9 cellular contexts compared by ENCODE assay signal in the genomic region with DNA sequence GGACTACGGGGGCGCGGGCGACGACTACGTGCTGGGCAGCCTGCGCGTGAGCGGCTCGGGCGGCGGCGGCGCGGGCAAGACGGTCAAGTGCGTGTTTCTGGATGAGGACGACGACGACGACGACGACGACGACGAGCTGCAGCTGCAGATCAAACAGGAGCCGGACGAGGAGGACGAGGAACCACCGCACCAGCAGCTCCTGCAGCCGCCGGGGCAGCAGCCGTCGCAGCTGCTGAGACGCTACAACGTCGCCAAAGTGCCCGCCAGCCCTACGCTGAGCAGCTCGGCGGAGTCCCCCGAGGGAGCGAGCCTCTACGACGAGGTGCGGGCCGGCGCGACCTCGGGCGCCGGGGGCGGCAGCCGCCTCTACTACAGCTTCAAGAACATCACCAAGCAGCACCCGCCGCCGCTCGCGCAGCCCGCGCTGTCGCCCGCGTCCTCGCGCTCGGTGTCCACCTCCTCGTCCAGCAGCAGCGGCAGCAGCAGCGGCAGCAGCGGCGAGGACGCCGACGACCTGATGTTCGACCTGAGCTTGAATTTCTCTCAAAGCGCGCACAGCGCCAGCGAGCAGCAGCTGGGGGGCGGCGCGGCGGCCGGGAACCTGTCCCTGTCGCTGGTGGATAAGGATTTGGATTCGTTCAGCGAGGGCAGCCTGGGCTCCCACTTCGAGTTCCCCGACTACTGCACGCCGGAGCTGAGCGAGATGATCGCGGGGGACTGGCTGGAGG. TPM values are rescaled to one million over a fixed set of nuclear protein-coding genes. Genes with fewer than 3 reads are reported as not detected.
A peak's percentile ranks its signal among the peaks of the same experiment; 100 is the strongest.
DNase-seq lines count a peak whose midpoint lies in the region; ATAC-seq and TF ChIP-seq lines count a peak whose summit lies in the region.
"Had no signal": no experiment of that assay in that cellular context is flagged by ENCODE, and none has a peak within 500 bp of the region (broad histone marks: within the 10 kb centered on the region; RNA-seq: fewer than 3 reads in every experiment).

No MANE protein-coding gene starts in this region.

- no peak for ATAC-seq in activated CD8-positive, alpha-beta memory T cell treated with anti-CD3 and anti-CD28 coated beads, Interleukin-2, amount 10 ng/mL, durations not matched to agents 7 days and 5 days

- intact Hi-C loops in spleen (cut with DNase I; ENCODE audit: low total_unique reads), result no loop called here
- intact Hi-C loops in posterior vena cava (cut with DNase I), result no loop called here

- H3K9me3 Mint-ChIP-seq in activated CD8-positive, alpha-beta memory T cell treated with anti-CD3 and anti-CD28 coated beads, Interleukin-2, amount 10 ng/mL, durations not matched to agents 7 days and 5 days (ENCODE audit: low read depth), result no peaks in the 10 kb centered on the region

- H3K4me3 Mint-ChIP-seq in activated CD8-positive, alpha-beta memory T cell treated with anti-CD3 and anti-CD28 coated beads, Interleukin-2, amount 10 ng/mL, durations not matched to agents 7 days and 5 days, result peak overlapping the region; percentile 1

- peak overlapping the region; percentile 90 for H3K4me2 ChIP-seq in hepatocyte

- peaks cover 68% of the 10 kb centered on the region for H3K27me3 Mint-ChIP-seq in activated CD8-positive, alpha-beta memory T cell treated with anti-CD3 and anti-CD28 coated beads, Interleukin-2, amount 10 ng/mL, durations not matched to agents 7 days and 5 days

- H3K36me3 Mint-ChIP-seq in activated CD8-positive, alpha-beta memory T cell treated with anti-CD3 and anti-CD28 coated beads, Interleukin-2, amount 10 ng/mL, durations not matched to agents 7 days and 5 days, result peaks cover 14% of the 10 kb centered on the region

- peak overlapping the region; percentile 45 for H3K27ac Mint-ChIP-seq in activated CD8-positive, alpha-beta memory T cell treated with anti-CD3 and anti-CD28 coated beads, Interleukin-2, amount 10 ng/mL, durations not matched to agents 7 days and 5 days

- H3K4me1 ChIP-seq in hepatocyte (ENCODE audit: insufficient read depth), result no peaks in the 10 kb centered on the region
- H3K4me1 ChIP-seq in spleen, result peaks cover 17 to 55% (median 41%) of the 10 kb centered on the region in 6 donors

- peak overlapping the region; percentile 47 for H2AFZ ChIP-seq in hepatocyte

- peak overlapping the region; percentile 91 for H3K27ac ChIP-seq in hepatocyte
- H3K27ac ChIP-seq in spleen, result no peak overlapping the region

- H3K9me3 ChIP-seq in hepatocyte (ENCODE audit: low read depth) (no peaks in the 10 kb centered on the region), spleen (peaks cover 0 to 20% (median 0%) of the 10 kb centered on the region in 8 donors)

- H3K4me3 ChIP-seq in hepatocyte, result peak overlapping the region; percentile 73
- peak overlapping the region in 6 of 8 donors; percentile 6 to 62 (median 31) for H3K4me3 ChIP-seq in spleen

- H3K79me2 ChIP-seq in hepatocyte, result peaks cover 60% of the 10 kb centered on the region

- H3K9me2 ChIP-seq in hepatocyte (replicated peaks; ENCODE audit: insufficient read depth), result no peaks in the 10 kb centered on the region

- H4K20me1 ChIP-seq in hepatocyte (ENCODE audit: insufficient read depth, poor library complexity, severe bottlenecking), result peaks cover 26% of the 10 kb centered on the region

- no peak for DNase-seq in activated CD8-positive, alpha-beta memory T cell treated with anti-CD3 and anti-CD28 coated beads, Interleukin-2, amount 10 ng/mL, durations not matched to agents 7 days and 5 days
- DNase-seq in activated CD8-positive, alpha-beta memory T cell treated with anti-CD3 and anti-CD28 coated beads, Interleukin-2, amount 50 U/mL, for 4 hours, result no peak
- DNase-seq in SHP77 (lab: John Stamatoyannopoulos, UW) (peak; percentile 42 to 73), hepatocyte (ENCODE audit: low spot score) (peak; percentile 43), spleen (peak; percentile 73), NCI-H2107 (lab: John Stamatoyannopoulos, UW) (no peak), posterior vena cava (ENCODE audit: low spot score) (no peak), putamen (ENCODE audit: low spot score) (no peak)

- WGBS in hepatocyte (ENCODE audit: low lambda C conversion rate, missing lambda C conversion rate), result under 1% methylated on average over 92 of the region's 95 CpGs
- 4 to 40% (median 5%) methylated on average over 45 to 95 of the region's 95 CpGs for WGBS in spleen, 5 donors

- H3K27me3 ChIP-seq in hepatocyte, result peaks cover 9% of the 10 kb centered on the region
- H3K27me3 ChIP-seq in spleen (replicated peaks in 1 of 7), result peaks cover 0 to 95% (median 81%) of the 10 kb centered on the region in 7 donors

- CTCF ChIA-PET in activated CD8-positive, alpha-beta memory T cell treated with anti-CD3 and anti-CD28 coated beads, Interleukin-2, amount 10 ng/mL, durations not matched to agents 7 days and 5 days (lab: Charles Lee), result no interaction called here

- no peak for TF ChIP-seq POLR2A in spleen (IDR thresholded peaks at IDR 0.05)

- H3K36me3 ChIP-seq in hepatocyte (replicated peaks; ENCODE audit: insufficient read depth, low read depth) (no peaks in the 10 kb centered on the region), spleen (no peaks in the 10 kb centered on the region)

- peaks cover 8% of the 10 kb centered on the region for H3K4me1 Mint-ChIP-seq in activated CD8-positive, alpha-beta memory T cell treated with anti-CD3 and anti-CD28 coated beads, Interleukin-2, amount 10 ng/mL, durations not matched to agents 7 days and 5 days

- TF ChIP-seq CTCF in hepatocyte (IDR thresholded peaks at IDR 0.05; ENCODE audit: poor library complexity) (no peak), spleen (IDR thresholded peaks at IDR 0.05 in 8 of 11, conservative IDR thresholded peaks at IDR 0.05 in 3 of 11) (no peak)

RNA-seq across cellular contexts. Expression of a gene that starts 1.3 kb away (rescaled TPM):
- not detected for total RNA-seq in activated CD8-positive, alpha-beta memory T cell treated with anti-CD3 and anti-CD28 coated beads, Interleukin-2, amount 10 ng/mL, durations not matched to agents 7 days and 5 days
- total RNA-seq in hepatocyte (16.6 and 20.7 TPM in 2 replicates), spleen (under 1 TPM; 0.23 to 0.92 (median 0.32) TPM), posterior vena cava (not detected)
- polyA plus RNA-seq in hepatocyte (2.5 and 3.0 TPM in 2 replicates), spleen (under 1 TPM; 0.09 to 0.32 (median 0.26) TPM)
- total RNA-seq: activated CD8-positive, alpha-beta memory T cell treated with anti-CD3 and anti-CD28 coated beads for 36 hours had no signal

Comparison
In these comparisons a context has a peak if more than half of its experiments do, and no peak if none do; other contexts are left out.
1. DNase-seq: peak in SHP77 (2 of 2), hepatocyte (single experiment) and spleen (single experiment); none in activated CD8-positive, alpha-beta memory T cell treated with anti-CD3 and anti-CD28 coated beads, Interleukin-2, amount 10 ng/mL, durations not matched to agents 7 days and 5 days (single experiment), activated CD8-positive, alpha-beta memory T cell treated with anti-CD3 and anti-CD28 coated beads, Interleukin-2, amount 50 U/mL, for 4 hours (single experiment), NCI-H2107 (single experiment), posterior vena cava (single experiment) and putamen (single experiment).